In the genomic region with DNA sequence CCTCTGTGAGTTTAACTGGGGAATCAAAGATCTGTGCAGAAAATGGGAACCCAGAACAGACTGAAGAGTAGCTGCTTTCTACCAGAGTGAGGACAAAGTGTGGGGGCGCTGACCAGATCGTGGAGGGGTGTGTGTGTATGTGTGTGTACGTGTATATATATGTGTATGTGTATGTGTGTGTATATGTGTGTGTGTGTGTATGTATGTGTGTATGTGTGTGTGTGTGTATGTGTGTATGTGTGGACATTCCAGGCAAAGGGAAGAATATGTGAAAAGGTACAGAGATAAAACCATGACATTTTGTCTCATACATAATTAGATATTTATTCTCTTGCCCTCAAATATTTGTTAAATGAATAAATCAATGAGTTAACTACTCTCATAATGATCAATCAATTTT, we compare ENCODE assay signal across 23 cellular contexts. TPM values are rescaled to one million over a fixed set of nuclear protein-coding genes. Genes with fewer than 3 reads are reported as not detected.
DNase-seq lines count a peak whose midpoint lies in the region; ATAC-seq, FAIRE-seq and TF ChIP-seq lines count a peak whose summit lies in the region.
"Had no signal": no experiment of that assay in that cellular context is flagged by ENCODE, and none has a peak within 500 bp of the region (broad histone marks: within the 10 kb centered on the region; RNA-seq: fewer than 3 reads in every experiment).

No MANE protein-coding gene starts in this region.

- TF ChIP-seq CTCF in HEK293 (tag by site-specific recombination; IDR thresholded peaks at IDR 0.05) (no peak), astrocyte (IDR thresholded peaks at IDR 0.05; ENCODE audit: insufficient read depth, low read depth, low read length) (no peak), neural cell (IDR thresholded peaks at IDR 0.05; ENCODE audit: poor library complexity, severe bottlenecking) (no peak), body of pancreas (IDR thresholded peaks at IDR 0.05) (no peak)

- H2AFZ ChIP-seq in astrocyte (ENCODE audit: low read depth, low read length) (no peak overlapping the region), neural cell (ENCODE audit: low read depth, low read length) (peak overlapping the region; percentile 29)

- no peak for TF ChIP-seq POLR2A in body of pancreas (IDR thresholded peaks at IDR 0.05)

- WGBS in small intestine, 3 donors, result 90 to 93% (median 93%) methylated on average over 3 of the region's 3 CpGs
- 70 to 73% methylated on average over 3 of the region's 3 CpGs for WGBS in body of pancreas, 2 donors

- intact Hi-C loops in body of pancreas (cut with DNase I), result no loop called here

- peaks cover 18% of the 10 kb centered on the region for H3K4me1 Mint-ChIP-seq in astrocyte (ENCODE audit: low read depth, unreplicated experiment)
- H3K4me1 Mint-ChIP-seq: B cell; CD4-positive, CD25-positive, alpha-beta regulatory T cell had no signal

- H3K36me3 ChIP-seq in HEK293 (ENCODE audit: control insufficient read depth in 2 of 2, insufficient read depth in 1 of 2, low read length in 2 of 2) (no peaks in the 10 kb centered on the region), astrocyte (ENCODE audit: insufficient read depth, low read length) (no peaks in the 10 kb centered on the region), neural cell (ENCODE audit: insufficient read depth, low read length) (no peaks in the 10 kb centered on the region), small intestine (ENCODE audit: control insufficient read depth in 2 of 2, insufficient read depth in 2 of 2, low read length in 2 of 2) (no peaks in the 10 kb centered on the region), body of pancreas (replicated peaks in 1 of 2; ENCODE audit: insufficient read depth in 1 of 2, low read depth in 2 of 2) (no peaks in the 10 kb centered on the region)
- H3K36me3 ChIP-seq: BLaER1 had no signal

- no peaks in the 10 kb centered on the region for H3K9me2 ChIP-seq in neural cell (ENCODE audit: insufficient read depth, low read length)

- H3K4me1 ChIP-seq in HEK293 (ENCODE audit: control insufficient read depth, insufficient read depth, low read length) (no peaks in the 10 kb centered on the region), astrocyte (ENCODE audit: insufficient read depth, low read length) (no peaks in the 10 kb centered on the region), small intestine (ENCODE audit: control insufficient read depth in 2 of 2, insufficient read depth in 1 of 2, low read depth in 1 of 2, low read length in 1 of 2) (no peaks in the 10 kb centered on the region), body of pancreas (no peaks in the 10 kb centered on the region)

- H3K4me3 Mint-ChIP-seq in astrocyte (ENCODE audit: unreplicated experiment), result no peak overlapping the region
- H3K4me3 Mint-ChIP-seq: B cell; CD4-positive, CD25-positive, alpha-beta regulatory T cell; CD8-positive, alpha-beta T cell had no signal

- H4K20me1 ChIP-seq in astrocyte (ENCODE audit: insufficient read depth, low read length) (no peaks in the 10 kb centered on the region), neural cell (ENCODE audit: insufficient read depth) (no peaks in the 10 kb centered on the region)
- H4K20me1 ChIP-seq: BLaER1 had no signal

- peaks cover 3% of the 10 kb centered on the region for H3K9me3 Mint-ChIP-seq in astrocyte (ENCODE audit: unreplicated experiment)
- H3K9me3 Mint-ChIP-seq: CD8-positive, alpha-beta T cell had no signal

- TF ChIP-seq EP300 in neural cell (conservative IDR thresholded peaks at IDR 0.05; ENCODE audit: poor library complexity, severe bottlenecking), result no peak

- H3K9ac ChIP-seq in astrocyte (ENCODE audit: low read length), result no peak overlapping the region
- H3K9ac ChIP-seq in neural cell (ENCODE audit: low read length), result peak overlapping the region; percentile 11
- H3K9ac ChIP-seq: BLaER1 had no signal

- TF ChIP-seq RAD21 in neural cell (conservative IDR thresholded peaks at IDR 0.05), result no peak

- no peaks in the 10 kb centered on the region for H3K9me3 ChIP-seq in HEK293 (ENCODE audit: control insufficient read depth, insufficient read depth, low read depth, low read length)
- H3K9me3 ChIP-seq in astrocyte (ENCODE audit: insufficient read depth, low read depth, low read length), result no peaks in the 10 kb centered on the region
- H3K9me3 ChIP-seq in neural cell (ENCODE audit: low read length), result no peaks in the 10 kb centered on the region
- H3K9me3 ChIP-seq in small intestine (ENCODE audit: control insufficient read depth, low read depth), result no peaks in the 10 kb centered on the region
- no peaks in the 10 kb centered on the region for H3K9me3 ChIP-seq in body of pancreas

- DNase-seq in astrocyte (ENCODE audit: low read depth), result no peak
- no peak for DNase-seq in urothelium cell line (ENCODE audit: low spot score)
- no peak for DNase-seq in small intestine
- no peak for DNase-seq in body of pancreas
- DNase-seq: Caco-2; CD4-positive, CD25-positive, alpha-beta regulatory T cell; CD8-positive, alpha-beta T cell; DMS153; DND-41; GOT3; HCEC 1CT had no signal

- H3K79me2 ChIP-seq in astrocyte (ENCODE audit: insufficient read depth, low read length) (no peaks in the 10 kb centered on the region), neural cell (replicated peaks; ENCODE audit: insufficient read depth, low read length) (no peaks in the 10 kb centered on the region)

- H3K27me3 Mint-ChIP-seq in astrocyte (ENCODE audit: low read depth, unreplicated experiment), result no peaks in the 10 kb centered on the region
- H3K27me3 Mint-ChIP-seq: B cell; CD4-positive, CD25-positive, alpha-beta regulatory T cell had no signal

- FAIRE-seq in astrocyte (lab: Jason Lieb, UNC) (no peak), urothelium cell line (lab: Jason Lieb, UNC) (peak; percentile 32), small intestine (lab: Jason Lieb, UNC) (no peak)
- FAIRE-seq: G401.6, GM12892, H54 had no signal

- no peaks in the 10 kb centered on the region for H3F3A ChIP-seq in neural cell (ENCODE audit: insufficient read depth, low read length, poor library complexity, severe bottlenecking)

- POLR2A ChIA-PET in HEK293 (lab: Yijun Ruan, JAX), result no interaction called here

- H3K4me3 ChIP-seq in HEK293 (ENCODE audit: low read depth, low read length), result no peak overlapping the region
- H3K4me3 ChIP-seq in astrocyte (ENCODE audit: insufficient read depth, low read depth, low read length), result no peak overlapping the region
- no peak overlapping the region for H3K4me3 ChIP-seq in neural cell (ENCODE audit: low read length)
- no peak overlapping the region for H3K4me3 ChIP-seq in small intestine (ENCODE audit: low read depth in 1 of 2, low read length in 2 of 2)
- H3K4me3 ChIP-seq in body of pancreas, result no peak overlapping the region
- H3K4me3 ChIP-seq: BLaER1 had no signal

- ATAC-seq in HG03469 (IDR thresholded peaks at IDR 0.05; ENCODE audit: unreplicated experiment) (no peak), body of pancreas (no peak), HG02763 (IDR thresholded peaks at IDR 0.05; ENCODE audit: unreplicated experiment) (no peak)
- ATAC-seq: CD8-positive, alpha-beta T cell had no signal

- peak overlapping the region; percentile 43 for H3K27ac Mint-ChIP-seq in astrocyte (ENCODE audit: unreplicated experiment)
- H3K27ac Mint-ChIP-seq: B cell; CD4-positive, CD25-positive, alpha-beta regulatory T cell; CD8-positive, alpha-beta T cell had no signal

- no peaks in the 10 kb centered on the region for H3K36me3 Mint-ChIP-seq in astrocyte (ENCODE audit: low read depth, unreplicated experiment)
- H3K36me3 Mint-ChIP-seq: CD4-positive, CD25-positive, alpha-beta regulatory T cell; CD8-positive, alpha-beta T cell had no signal

- H3K27me3 ChIP-seq in astrocyte (ENCODE audit: insufficient read depth, low read length) (no peaks in the 10 kb centered on the region), neural cell (ENCODE audit: insufficient read depth, low read depth, low read length) (no peaks in the 10 kb centered on the region), small intestine (ENCODE audit: control insufficient read depth in 2 of 2, insufficient read depth in 2 of 2, low read length in 2 of 2) (no peaks in the 10 kb centered on the region), body of pancreas (no peaks in the 10 kb centered on the region)
- H3K27me3 ChIP-seq: BLaER1 had no signal

- CTCF ChIA-PET in HEK293 (lab: Yijun Ruan, JAX), result no interaction called here

- no peak overlapping the region for H3K27ac ChIP-seq in HEK293 (ENCODE audit: extremely low read depth, low read depth, low read length)
- no peak overlapping the region for H3K27ac ChIP-seq in astrocyte (ENCODE audit: low read depth, low read length)
- H3K27ac ChIP-seq in neural cell (ENCODE audit: low read length), result peak overlapping the region; percentile 42
- H3K27ac ChIP-seq in small intestine (ENCODE audit: low read depth in 1 of 2, low read length in 1 of 2), result no peak overlapping the region
- no peak overlapping the region for H3K27ac ChIP-seq in body of pancreas
- H3K27ac ChIP-seq: BLaER1, C4-2B had no signal

- H3K4me2 ChIP-seq in astrocyte (ENCODE audit: low read length) (no peak overlapping the region), neural cell (ENCODE audit: low read length) (no peak overlapping the region)

TF ChIP-seq in HEK293, 187 proteins besides CTCF, POLR2A, EP300 and RAD21:
- TF ChIP-seq, protein P1, sequence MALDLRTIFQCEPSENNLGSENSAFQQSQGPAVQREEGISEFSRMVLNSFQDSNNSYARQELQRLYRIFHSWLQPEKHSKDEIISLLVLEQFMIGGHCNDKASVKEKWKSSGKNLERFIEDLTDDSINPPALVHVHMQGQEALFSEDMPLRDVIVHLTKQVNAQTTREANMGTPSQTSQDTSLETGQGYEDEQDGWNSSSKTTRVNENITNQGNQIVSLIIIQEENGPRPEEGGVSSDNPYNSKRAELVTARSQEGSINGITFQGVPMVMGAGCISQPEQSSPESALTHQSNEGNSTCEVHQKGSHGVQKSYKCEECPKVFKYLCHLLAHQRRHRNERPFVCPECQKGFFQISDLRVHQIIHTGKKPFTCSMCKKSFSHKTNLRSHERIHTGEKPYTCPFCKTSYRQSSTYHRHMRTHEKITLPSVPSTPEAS (tag by site-specific recombination; IDR thresholded peaks at IDR 0.05), result peak; percentile 80
- no peak for TF ChIP-seq ZNF138 (tag by site-specific recombination; IDR thresholded peaks at IDR 0.05; ENCODE audit: borderline replicate concordance)

TF ChIP-seq in neural cell, 6 proteins besides CTCF, POLR2A, EP300 and RAD21 (continues in another document):
- TF ChIP-seq POLR2AphosphoS5 (IDR thresholded peaks at IDR 0.05) (no peak), MXI1 (conservative IDR thresholded peaks at IDR 0.05; ENCODE audit: poor library complexity, severe bottlenecking) (no peak), SMC3 (conservative IDR thresholded peaks at IDR 0.05; ENCODE audit: poor library complexity) (no peak)

RNA-seq across cellular contexts. Expression of gene DPPA4, which starts 54.9 kb away (rescaled TPM):
- total RNA-seq in astrocyte (81.5 and 83.0 TPM in 2 replicates), body of pancreas (not detected)
- polyA plus RNA-seq in neural cell (1.2 and 1.6 TPM in 2 replicates), small intestine (under 1 TPM in 1 of 3 donors, not detected in 2; 0.04 TPM)
- 0.23 TPM in 1 of 2 replicates, not detected in the other for polyA minus RNA-seq in neural cell
- total RNA-seq: A172, A673, Caco-2 had no signal
- polyA plus RNA-seq: CD4-positive, CD25-positive, alpha-beta regulatory T cell had no signal

Comparison
In these comparisons a context has a peak if more than half of its experiments do, and no peak if none do; other contexts are left out.
1. RNA of gene DPPA4, which starts 54.9 kb away (total RNA-seq): 81.5 to 83.0 TPM in astrocyte; not detected in body of pancreas; every median in the first group is over 10 times any median in the second.